Comparison of ENCODE assay signal across 1 cellular context in the genomic region with DNA sequence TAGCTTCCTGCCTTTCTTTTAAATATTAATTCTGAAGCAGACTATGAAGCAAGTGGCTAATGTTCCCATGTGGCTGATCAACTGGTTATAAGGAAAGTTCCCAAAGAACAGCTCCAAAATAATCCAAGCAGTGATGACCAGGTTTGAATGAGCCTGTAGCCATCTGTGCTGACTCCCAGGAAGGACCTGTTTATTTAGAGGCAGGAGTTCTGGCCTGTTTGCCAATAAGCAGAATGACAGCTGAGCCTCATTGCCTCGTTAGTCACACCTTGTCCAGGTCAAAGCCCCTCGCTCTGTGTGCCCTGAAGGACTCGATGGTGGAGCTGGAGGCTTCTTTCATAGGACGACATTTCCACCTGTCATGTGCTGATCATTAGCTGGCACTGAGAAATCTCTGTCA.
TF ChIP-seq lines count a peak whose summit lies in the region.

No MANE protein-coding gene starts in this region.

TF ChIP-seq in IMR-90, 13 proteins besides CTCF, POLR2A, EP300 and RAD21 (continued from another document):
- TF ChIP-seq, protein P1, sequence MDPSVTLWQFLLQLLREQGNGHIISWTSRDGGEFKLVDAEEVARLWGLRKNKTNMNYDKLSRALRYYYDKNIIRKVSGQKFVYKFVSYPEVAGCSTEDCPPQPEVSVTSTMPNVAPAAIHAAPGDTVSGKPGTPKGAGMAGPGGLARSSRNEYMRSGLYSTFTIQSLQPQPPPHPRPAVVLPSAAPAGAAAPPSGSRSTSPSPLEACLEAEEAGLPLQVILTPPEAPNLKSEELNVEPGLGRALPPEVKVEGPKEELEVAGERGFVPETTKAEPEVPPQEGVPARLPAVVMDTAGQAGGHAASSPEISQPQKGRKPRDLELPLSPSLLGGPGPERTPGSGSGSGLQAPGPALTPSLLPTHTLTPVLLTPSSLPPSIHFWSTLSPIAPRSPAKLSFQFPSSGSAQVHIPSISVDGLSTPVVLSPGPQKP (IDR thresholded peaks at IDR 0.05; ENCODE audit: borderline replicate concordance, low read depth, low read length) = no peak
- TF ChIP-seq MXI1 (IDR thresholded peaks at IDR 0.05; ENCODE audit: borderline replicate concordance, low read depth, low read length) = no peak
